Comparison of ENCODE assay signal across 20 cellular contexts in the genomic region with DNA sequence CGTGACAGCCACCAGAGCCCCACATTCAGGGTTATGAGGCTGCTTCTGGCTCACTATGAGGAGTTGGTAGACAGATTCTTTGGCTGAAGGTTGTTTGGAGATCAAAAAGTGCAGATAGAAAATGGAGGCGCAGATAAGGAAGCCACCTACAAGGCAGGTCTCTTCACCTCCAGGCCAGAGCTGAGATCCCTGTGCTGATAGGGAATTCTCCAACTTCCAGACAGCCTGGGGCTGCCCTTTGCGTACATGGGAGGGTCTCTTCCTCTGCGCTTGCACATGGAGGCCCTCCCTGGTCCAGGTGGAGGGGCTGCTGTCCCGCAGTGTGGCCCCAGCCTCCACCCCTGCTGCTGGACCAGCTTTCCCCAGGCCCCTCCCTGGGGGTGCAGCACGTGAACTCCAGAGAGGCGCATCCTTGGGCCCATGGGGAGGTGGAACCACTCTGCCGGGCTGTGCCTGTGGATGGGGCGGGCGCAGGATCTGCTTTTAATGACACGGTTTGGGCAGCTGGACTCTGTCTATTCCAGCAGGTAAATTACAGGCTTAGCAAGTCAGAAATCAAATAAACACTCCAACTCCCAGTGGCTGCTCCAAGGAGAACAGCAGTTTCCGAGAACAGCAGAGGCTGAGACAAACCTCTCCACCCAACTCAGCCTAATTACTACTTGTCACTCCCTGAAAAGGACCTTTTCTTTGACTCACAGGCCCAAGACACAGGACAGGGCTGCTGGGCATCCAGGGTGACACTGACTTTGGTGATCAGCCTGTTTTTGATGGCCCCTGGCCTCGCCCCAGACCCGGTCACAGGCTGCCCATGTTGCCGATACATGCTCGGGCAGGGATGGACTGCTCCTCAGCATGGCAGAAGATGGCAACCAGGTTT. TPM values are rescaled to one million over a fixed set of nuclear protein-coding genes. Genes with fewer than 3 reads are reported as not detected.
"Had no signal": no experiment of that assay in that cellular context is flagged by ENCODE, and none has a peak within 500 bp of the region (broad histone marks: within the 10 kb centered on the region; RNA-seq: fewer than 3 reads in every experiment).

No MANE protein-coding gene starts in this region.

- FAIRE-seq: endometrium, keratinocyte had no signal

- H3K9me3 ChIP-seq: body of pancreas, colonic mucosa, left ventricle myocardium inferior, neutrophil, stomach, testis had no signal

- H3K27me3 Mint-ChIP-seq: activated CD8-positive, alpha-beta T cell treated with anti-CD3 and anti-CD28 coated beads for 36 hours; naive B cell had no signal

- ATAC-seq: activated CD8-positive, alpha-beta T cell treated with anti-CD3 and anti-CD28 coated beads for 36 hours; activated naive CD4-positive, alpha-beta T cell treated with anti-CD3 and anti-CD28 coated beads, Interleukin-2, amount 50 U/mL, for 72 hours; activated T-cell treated with anti-CD3 and anti-CD28 coated beads, Interleukin-2, amount 50 U/mL, for 72 hours; body of pancreas; esophagus mucosa had no signal

- H3K4me3 Mint-ChIP-seq: activated CD8-positive, alpha-beta T cell treated with anti-CD3 and anti-CD28 coated beads for 36 hours; activated T-cell treated with anti-CD3 and anti-CD28 coated beads, Interleukin-2, amount 50 U/mL, for 72 hours; naive B cell had no signal

- H3K4me3 ChIP-seq: body of pancreas, colonic mucosa, left ventricle myocardium inferior, stomach, testis had no signal

- H3K36me3 ChIP-seq: colonic mucosa had no signal

- H3K27ac ChIP-seq: body of pancreas, colonic mucosa, left ventricle myocardium inferior, neutrophil, stomach, testis had no signal

- DNase-seq: activated CD4-positive, alpha-beta T cell treated with anti-CD3 and anti-CD28 coated beads for 4 hours; activated CD8-positive, alpha-beta memory T cell treated with anti-CD3 and anti-CD28 coated beads, Interleukin-2, amount 50 U/mL, for 4 hours; activated CD8-positive, alpha-beta T cell treated with anti-CD3 and anti-CD28 coated beads for 36 hours; activated gamma-delta T cell; activated T-cell treated with anti-CD3 and anti-CD28 coated beads, Interleukin-2, amount 50 U/mL, for 72 hours; body of pancreas; central memory CD4-positive, alpha-beta T cell; colonic mucosa; left ventricle myocardium inferior; naive B cell; stimulated activated CD4-positive, alpha-beta T cell treated with anti-CD3 and anti-CD28 coated beads, Interleukin-4, amount 100 ng/mL, for 24 hours; stomach; testis had no signal

- H3K9me3 Mint-ChIP-seq: activated CD8-positive, alpha-beta T cell treated with anti-CD3 and anti-CD28 coated beads for 36 hours; activated naive CD4-positive, alpha-beta T cell treated with anti-CD3 and anti-CD28 coated beads, Interleukin-2, amount 50 U/mL, for 72 hours; activated T-cell treated with anti-CD3 and anti-CD28 coated beads, Interleukin-2, amount 50 U/mL, for 72 hours; naive B cell had no signal

- H3K27ac Mint-ChIP-seq: activated CD8-positive, alpha-beta T cell treated with anti-CD3 and anti-CD28 coated beads for 36 hours; activated T-cell treated with anti-CD3 and anti-CD28 coated beads, Interleukin-2, amount 50 U/mL, for 72 hours had no signal

- H3K4me1 ChIP-seq: body of pancreas, colonic mucosa, testis had no signal

- H3K27me3 ChIP-seq: body of pancreas, colonic mucosa, neutrophil, stomach, testis had no signal

RNA-seq across cellular contexts. Expression of a gene that starts 12.4 kb away (rescaled TPM):
- total RNA-seq: skeletal muscle tissue; T-helper 1 cell treated with Interleukin-12 subunit alpha and Interleukin-12 subunit beta and Interleukin-4 antibody, amounts not matched to agents 30 ng/mL and 1 ng/mL, for 36 hours had no signal
- polyA plus RNA-seq: keratinocyte had no signal
